In the genomic region with DNA sequence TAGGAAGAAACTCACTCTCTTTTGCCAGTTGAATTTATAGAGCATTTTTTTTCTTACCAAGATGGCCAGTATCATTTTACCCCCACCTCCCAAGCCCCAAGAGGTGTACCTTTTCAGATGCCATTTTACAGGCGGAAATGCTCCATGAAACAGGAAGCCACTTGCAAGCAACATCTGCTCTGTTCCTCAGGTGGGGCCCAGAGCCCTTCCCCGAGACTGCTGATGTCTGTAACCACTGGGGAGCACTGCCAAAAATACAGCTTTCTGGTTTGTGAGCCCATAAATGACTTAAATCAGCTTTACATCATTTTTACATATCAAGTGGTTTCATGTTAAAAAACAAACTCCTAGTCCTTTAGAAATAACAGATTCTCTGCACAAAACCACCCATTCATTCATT, we compare ENCODE assay signal across 1 cellular context.
TF ChIP-seq lines count a peak whose summit lies in the region.

No MANE protein-coding gene starts in this region.

TF ChIP-seq in GM12878, 131 proteins besides CTCF, POLR2A, EP300 and RAD21:
- TF ChIP-seq ZZZ3 (IDR thresholded peaks at IDR 0.05; ENCODE audit: control insufficient read depth, insufficient read length, low read depth) (no peak), ZNF274 (IDR thresholded peaks at IDR 0.05; ENCODE audit: insufficient read depth, insufficient read length) (no peak), GATAD2B (conservative IDR thresholded peaks at IDR 0.05; ENCODE audit: low read depth) (no peak), KDM1A (IDR thresholded peaks at IDR 0.05; ENCODE audit: borderline replicate concordance) (no peak), E2F4 (IDR thresholded peaks at IDR 0.05; ENCODE audit: low read depth, low read length) (no peak), MLLT1 (IDR thresholded peaks at IDR 0.05) (no peak), SRF (IDR thresholded peaks at IDR 0.05; ENCODE audit: low read depth in 2 of 2, low read length in 2 of 2) (no peak), EGR1 (IDR thresholded peaks at IDR 0.05; ENCODE audit: borderline replicate concordance in 1 of 2, low read depth in 2 of 2, low read length in 2 of 2) (no peak), MEF2A (IDR thresholded peaks at IDR 0.05; ENCODE audit: insufficient read depth, low read depth, low read length) (no peak), IKZF1 (conservative IDR thresholded peaks at IDR 0.05) (no peak), ZSCAN29 (IDR thresholded peaks at IDR 0.05) (no peak), EED (IDR thresholded peaks at IDR 0.05; ENCODE audit: low read depth) (no peak), PML (IDR thresholded peaks at IDR 0.05; ENCODE audit: low read length) (no peak), SREBF2 (IDR thresholded peaks at IDR 0.05; ENCODE audit: low read length) (no peak), NKRF (conservative IDR thresholded peaks at IDR 0.05) (no peak), MYB (IDR thresholded peaks at IDR 0.05; ENCODE audit: borderline replicate concordance, low read depth, low read length) (no peak)
- TF ChIP-seq, protein P1, sequence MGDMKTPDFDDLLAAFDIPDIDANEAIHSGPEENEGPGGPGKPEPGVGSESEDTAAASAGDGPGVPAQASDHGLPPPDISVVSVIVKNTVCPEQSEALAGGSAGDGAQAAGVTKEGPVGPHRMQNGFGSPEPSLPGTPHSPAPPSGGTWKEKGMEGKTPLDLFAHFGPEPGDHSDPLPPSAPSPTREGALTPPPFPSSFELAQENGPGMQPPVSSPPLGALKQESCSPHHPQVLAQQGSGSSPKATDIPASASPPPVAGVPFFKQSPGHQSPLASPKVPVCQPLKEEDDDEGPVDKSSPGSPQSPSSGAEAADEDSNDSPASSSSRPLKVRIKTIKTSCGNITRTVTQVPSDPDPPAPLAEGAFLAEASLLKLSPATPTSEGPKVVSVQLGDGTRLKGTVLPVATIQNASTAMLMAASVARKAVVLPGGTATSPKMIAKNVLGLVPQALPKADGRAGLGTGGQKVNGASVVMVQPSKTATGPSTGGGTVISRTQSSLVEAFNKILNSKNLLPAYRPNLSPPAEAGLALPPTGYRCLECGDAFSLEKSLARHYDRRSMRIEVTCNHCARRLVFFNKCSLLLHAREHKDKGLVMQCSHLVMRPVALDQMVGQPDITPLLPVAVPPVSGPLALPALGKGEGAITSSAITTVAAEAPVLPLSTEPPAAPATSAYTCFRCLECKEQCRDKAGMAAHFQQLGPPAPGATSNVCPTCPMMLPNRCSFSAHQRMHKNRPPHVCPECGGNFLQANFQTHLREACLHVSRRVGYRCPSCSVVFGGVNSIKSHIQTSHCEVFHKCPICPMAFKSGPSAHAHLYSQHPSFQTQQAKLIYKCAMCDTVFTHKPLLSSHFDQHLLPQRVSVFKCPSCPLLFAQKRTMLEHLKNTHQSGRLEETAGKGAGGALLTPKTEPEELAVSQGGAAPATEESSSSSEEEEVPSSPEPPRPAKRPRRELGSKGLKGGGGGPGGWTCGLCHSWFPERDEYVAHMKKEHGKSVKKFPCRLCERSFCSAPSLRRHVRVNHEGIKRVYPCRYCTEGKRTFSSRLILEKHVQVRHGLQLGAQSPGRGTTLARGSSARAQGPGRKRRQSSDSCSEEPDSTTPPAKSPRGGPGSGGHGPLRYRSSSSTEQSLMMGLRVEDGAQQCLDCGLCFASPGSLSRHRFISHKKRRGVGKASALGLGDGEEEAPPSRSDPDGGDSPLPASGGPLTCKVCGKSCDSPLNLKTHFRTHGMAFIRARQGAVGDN (IDR thresholded peaks at IDR 0.05): no peak
- TF ChIP-seq, protein P2, sequence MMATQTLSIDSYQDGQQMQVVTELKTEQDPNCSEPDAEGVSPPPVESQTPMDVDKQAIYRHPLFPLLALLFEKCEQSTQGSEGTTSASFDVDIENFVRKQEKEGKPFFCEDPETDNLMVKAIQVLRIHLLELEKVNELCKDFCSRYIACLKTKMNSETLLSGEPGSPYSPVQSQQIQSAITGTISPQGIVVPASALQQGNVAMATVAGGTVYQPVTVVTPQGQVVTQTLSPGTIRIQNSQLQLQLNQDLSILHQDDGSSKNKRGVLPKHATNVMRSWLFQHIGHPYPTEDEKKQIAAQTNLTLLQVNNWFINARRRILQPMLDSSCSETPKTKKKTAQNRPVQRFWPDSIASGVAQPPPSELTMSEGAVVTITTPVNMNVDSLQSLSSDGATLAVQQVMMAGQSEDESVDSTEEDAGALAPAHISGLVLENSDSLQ (IDR thresholded peaks at IDR 0.05): no peak
TF ChIP-seq in GM12878: peak in this region for 0.
